In the genomic region with DNA sequence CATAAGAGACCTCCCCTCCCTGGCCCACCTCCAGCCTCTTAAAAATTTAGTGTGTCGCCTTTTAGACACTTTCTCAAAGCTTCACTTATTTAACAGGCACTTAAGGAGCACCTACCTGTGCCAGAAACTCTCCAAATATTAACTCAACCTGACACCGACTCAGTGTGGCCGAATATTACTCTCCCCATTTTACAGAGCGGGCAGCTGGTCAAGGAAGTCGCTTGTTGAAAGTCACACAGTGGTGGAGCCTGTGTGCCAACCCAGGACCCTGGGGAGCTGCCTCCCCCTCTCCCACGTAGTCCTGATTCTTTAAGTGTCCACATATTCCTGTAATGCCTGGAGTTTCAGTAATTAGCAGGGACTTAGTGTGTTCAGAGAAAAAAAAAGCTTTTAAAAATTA, we compare ENCODE assay signal across 1 cellular context.
TF ChIP-seq lines count a peak whose summit lies in the region.

No MANE protein-coding gene starts in this region.

TF ChIP-seq in H1, 55 proteins besides CTCF, POLR2A, EP300 and RAD21 (continued from another document):
- TF ChIP-seq MAFK (IDR thresholded peaks at IDR 0.05; ENCODE audit: low read depth, low read length) (no peak), FOSL1 (IDR thresholded peaks at IDR 0.05; ENCODE audit: insufficient read depth, low read depth, low read length) (no peak), CREB1 (IDR thresholded peaks at IDR 0.05) (no peak), GABPA (IDR thresholded peaks at IDR 0.05; ENCODE audit: borderline replicate concordance, insufficient read depth, low read length) (no peak), NRF1 (IDR thresholded peaks at IDR 0.05; ENCODE audit: low read depth, low read length) (no peak), SIN3A (conservative IDR thresholded peaks at IDR 0.05 in 1 of 2, IDR thresholded peaks at IDR 0.05 in 1 of 2; ENCODE audit: low read depth in 1 of 2, low read length in 2 of 2) (no peak), POLR2AphosphoS5 (IDR thresholded peaks at IDR 0.05; ENCODE audit: low read depth, low read length) (no peak), GTF2F1 (IDR thresholded peaks at IDR 0.05; ENCODE audit: borderline replicate concordance, low read depth, low read length) (no peak), KDM1A (IDR thresholded peaks at IDR 0.05; ENCODE audit: borderline replicate concordance, low read length) (no peak), TAF7 (optimal IDR thresholded peaks at IDR 0.05; ENCODE audit: borderline replicate concordance, low read depth, low read length) (no peak), KDM4A (IDR thresholded peaks at IDR 0.05; ENCODE audit: low read depth, low read length, severe bottlenecking) (no peak), RBBP5 (IDR thresholded peaks at IDR 0.05; ENCODE audit: borderline replicate concordance, low read depth, low read length) (no peak), RNF2 (IDR thresholded peaks at IDR 0.05; ENCODE audit: borderline replicate concordance, low read depth, low read length, missing control alignments, poor library complexity, severe bottlenecking) (no peak), RXRA (IDR thresholded peaks at IDR 0.05; ENCODE audit: insufficient read depth, low read depth, low read length) (no peak), CTBP2 (IDR thresholded peaks at IDR 0.05; ENCODE audit: borderline replicate concordance, insufficient read depth, insufficient read length, low read length) (no peak), CEBPB (IDR thresholded peaks at IDR 0.05; ENCODE audit: low read depth, low read length) (no peak), SRF (IDR thresholded peaks at IDR 0.05; ENCODE audit: low read depth, low read length) (no peak)
